Comparison of ENCODE assay signal across 1 cellular context in genomic region chr1:51517361-51518032, GRCh38.
A peak's percentile ranks its signal among the peaks of the same experiment; 100 is the strongest.
TF ChIP-seq lines count a peak whose summit lies in the region.

No MANE protein-coding gene starts in this region.

TF ChIP-seq in HepG2, 621 proteins besides CTCF, POLR2A, EP300 and RAD21 (continued from another document):
- peak; percentile 12; the same call in 1 of the 2 replicates for TF ChIP-seq PAXIP1 (CRISPR knock-in tag; conservative IDR thresholded peaks at IDR 0.05)
TF ChIP-seq in HepG2: peak in this region for 7.
